20 cellular contexts compared by ENCODE assay signal in the genomic region with DNA sequence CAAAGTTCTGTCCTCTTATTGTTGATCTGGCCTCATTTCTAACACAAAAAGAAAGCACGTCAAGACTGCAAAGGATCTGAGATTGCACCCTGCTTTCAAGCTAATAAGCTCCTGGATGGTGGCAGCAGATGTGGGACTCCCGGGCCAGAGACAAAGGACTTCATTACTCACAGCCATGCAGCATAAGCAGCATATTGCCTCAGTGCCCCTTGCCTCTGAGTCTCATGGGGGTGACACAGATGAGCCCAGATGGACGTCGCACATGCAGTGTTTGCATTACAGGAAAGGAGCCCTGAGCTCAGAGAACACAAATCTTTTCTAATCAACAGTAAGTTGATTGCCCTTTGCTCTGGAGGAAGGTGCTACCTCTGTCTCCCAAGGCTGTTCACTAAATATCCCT.
DNase-seq lines count a peak whose midpoint lies in the region; ATAC-seq and TF ChIP-seq lines count a peak whose summit lies in the region.
"Had no signal": no experiment of that assay in that cellular context is flagged by ENCODE, and none has a peak within 500 bp of the region (broad histone marks: within the 10 kb centered on the region; RNA-seq: fewer than 3 reads in every experiment).

No MANE protein-coding gene starts in this region.

- no peak overlapping the region for H3K4me2 ChIP-seq in GM23338
- H3K4me2 ChIP-seq: A549; BLaER1 treated with 17β-estradiol and CSF1 and Interleukin-3, amounts not matched to agents 10 nM and 100 nM had no signal

- H3K27me3 ChIP-seq in GM23338 (ENCODE audit: insufficient read depth) (no peaks in the 10 kb centered on the region), endodermal cell (ENCODE audit: control insufficient read depth, insufficient read depth, low read length, poor library complexity, severe bottlenecking) (no peaks in the 10 kb centered on the region), lower lobe of right lung (ENCODE audit: low read depth) (no peaks in the 10 kb centered on the region)
- H3K27me3 ChIP-seq: BLaER1 treated with 17β-estradiol and CSF1 and Interleukin-3, amounts not matched to agents 10 nM and 100 nM had no signal

- H3K4me1 ChIP-seq in GM23338 (ENCODE audit: insufficient read depth) (no peaks in the 10 kb centered on the region), endodermal cell (ENCODE audit: control insufficient read depth, insufficient read depth, low read length) (peaks cover 17% of the 10 kb centered on the region), lower lobe of right lung (no peaks in the 10 kb centered on the region)
- H3K4me1 ChIP-seq: A549, Caco-2 had no signal

- no peak overlapping the region for H3K4me3 ChIP-seq in GM23338
- H3K4me3 ChIP-seq in endodermal cell (ENCODE audit: low read length): no peak overlapping the region
- H3K4me3 ChIP-seq in lower lobe of right lung: no peak overlapping the region
- H3K4me3 ChIP-seq: A549; BLaER1 treated with 17β-estradiol and CSF1 and Interleukin-3, amounts not matched to agents 10 nM and 100 nM had no signal

- no peak overlapping the region for H3K9ac ChIP-seq in endodermal cell (ENCODE audit: extremely low read depth, low read length, poor library complexity, severe bottlenecking)
- H3K9ac ChIP-seq: BLaER1 treated with 17β-estradiol and CSF1 and Interleukin-3, amounts not matched to agents 10 nM and 100 nM had no signal

- H2AFZ ChIP-seq in GM23338: 0 out of 2 replicates have a peak overlapping the region, but pooled peaks have one; percentile 24

- no peaks in the 10 kb centered on the region for H3F3A ChIP-seq in GM23338 (replicated peaks; ENCODE audit: low read depth)

- no peaks in the 10 kb centered on the region for H4K20me1 ChIP-seq in GM23338 (replicated peaks; ENCODE audit: insufficient read depth)
- H4K20me1 ChIP-seq: BLaER1 treated with 17β-estradiol and CSF1 and Interleukin-3, amounts not matched to agents 10 nM and 100 nM had no signal

- DNase-seq in DMS 273 (lab: John Stamatoyannopoulos, UW; ENCODE audit: unreplicated experiment) (peak; percentile 18), DMS 273 treated with DMSO at 0.1 percent for 48 hours (lab: John Stamatoyannopoulos, UW) (no peak), GM23338 (ENCODE audit: low spot score) (no peak), NCI-H82 treated with DMSO at 0.1 percent for 48 hours (lab: John Stamatoyannopoulos, UW; ENCODE audit: unreplicated experiment) (peak; percentile 32), endodermal cell (no peak), lower lobe of right lung (no peak)
- no peak for DNase-seq in stimulated activated naive CD4-positive, alpha-beta T cell (lab: John Stamatoyannopoulos, UW)
- DNase-seq: AML-193; Caco-2; Calu3; CD4-positive, alpha-beta T cell; CD8-positive, alpha-beta T cell; DMS79 treated with DMSO at 0.1 percent for 48 hours; GF-D8 had no signal

- H3K9me3 Mint-ChIP-seq in GM23338: peaks cover 25% of the 10 kb centered on the region
- peaks cover 30% of the 10 kb centered on the region for H3K9me3 Mint-ChIP-seq in endodermal cell

- intact Hi-C loops in lower lobe of right lung (cut with DNase I): no loop called here

- H3K27ac Mint-ChIP-seq in GM23338: no peak overlapping the region
- H3K27ac Mint-ChIP-seq in endodermal cell: peak overlapping the region; percentile 50
- H3K27ac Mint-ChIP-seq: B cell; CD4-positive, alpha-beta T cell; CD8-positive, alpha-beta T cell had no signal

- peaks cover 13% of the 10 kb centered on the region for H3K36me3 Mint-ChIP-seq in GM23338 (ENCODE audit: low read depth)
- H3K36me3 Mint-ChIP-seq in endodermal cell (ENCODE audit: low read depth): peaks cover 6% of the 10 kb centered on the region
- H3K36me3 Mint-ChIP-seq: CD8-positive, alpha-beta T cell had no signal

- ATAC-seq in GM23338 (no peak), lower lobe of right lung (no peak), HG03442 (IDR thresholded peaks at IDR 0.05; ENCODE audit: unreplicated experiment) (no peak)
- ATAC-seq: A549; CD8-positive, alpha-beta T cell had no signal

- no peak overlapping the region for H3K27ac ChIP-seq in GM23338 (ENCODE audit: low read depth)
- peak overlapping the region; percentile 59 for H3K27ac ChIP-seq in endodermal cell (ENCODE audit: low read depth, low read length)
- no peak overlapping the region for H3K27ac ChIP-seq in lower lobe of right lung
- H3K27ac ChIP-seq: 22Rv1; A549; BLaER1 treated with 17β-estradiol and CSF1 and Interleukin-3, amounts not matched to agents 10 nM and 100 nM; C4-2B had no signal

- no peaks in the 10 kb centered on the region for H3K79me2 ChIP-seq in GM23338 (replicated peaks; ENCODE audit: insufficient read depth)

- peaks cover 2% of the 10 kb centered on the region; the same call in 1 of the 2 replicates for H3K9me2 ChIP-seq in GM23338 (ENCODE audit: insufficient read depth)

- no peaks in the 10 kb centered on the region for H3K36me3 ChIP-seq in GM23338 (ENCODE audit: insufficient read depth)
- no peaks in the 10 kb centered on the region for H3K36me3 ChIP-seq in endodermal cell (ENCODE audit: control insufficient read depth, insufficient read depth, low read length)
- H3K36me3 ChIP-seq in lower lobe of right lung: no peaks in the 10 kb centered on the region
- H3K36me3 ChIP-seq: BLaER1 treated with 17β-estradiol and CSF1 and Interleukin-3, amounts not matched to agents 10 nM and 100 nM had no signal

- H3K9me3 ChIP-seq in endodermal cell (ENCODE audit: control insufficient read depth, low read length): peaks cover 18% of the 10 kb centered on the region
- no peaks in the 10 kb centered on the region for H3K9me3 ChIP-seq in lower lobe of right lung
- H3K9me3 ChIP-seq: Caco-2 had no signal

- WGBS in endodermal cell (ENCODE audit: insufficient coverage in 1 of 2, insufficient read length in 1 of 2), 2 experiments: 90 to 100% methylated on average over 1 to 4 of the region's 4 CpGs

- H3K27me3 Mint-ChIP-seq in GM23338 (ENCODE audit: insufficient read depth, low read depth, poor library complexity) (peaks cover 2% of the 10 kb centered on the region), endodermal cell (ENCODE audit: insufficient read depth) (no peaks in the 10 kb centered on the region)

- H3K4me1 Mint-ChIP-seq in GM23338: peaks cover 10% of the 10 kb centered on the region
- peaks cover 30% of the 10 kb centered on the region for H3K4me1 Mint-ChIP-seq in endodermal cell
- H3K4me1 Mint-ChIP-seq: B cell had no signal

- H3K4me3 Mint-ChIP-seq in GM23338: no peak overlapping the region
- no peak overlapping the region for H3K4me3 Mint-ChIP-seq in endodermal cell
- H3K4me3 Mint-ChIP-seq: B cell; CD4-positive, alpha-beta T cell; CD8-positive, alpha-beta T cell had no signal

- no peak for TF ChIP-seq CTCF in GM23338 (conservative IDR thresholded peaks at IDR 0.05; ENCODE audit: low read depth in 2 of 2)
- no peak for TF ChIP-seq CTCF in endodermal cell (conservative IDR thresholded peaks at IDR 0.05)
- no peak for TF ChIP-seq CTCF in lower lobe of right lung (IDR thresholded peaks at IDR 0.05)

TF ChIP-seq in GM23338, 12 proteins besides CTCF, POLR2A, EP300 and RAD21 (continues in another document):
- no peak for TF ChIP-seq EZH2phosphoT487 (IDR thresholded peaks at IDR 0.05; ENCODE audit: unreplicated experiment)
- TF ChIP-seq EZH2 (IDR thresholded peaks at IDR 0.05; ENCODE audit: low read depth, unreplicated experiment): no peak
- TF ChIP-seq JUNB (IDR thresholded peaks at IDR 0.05; ENCODE audit: unreplicated experiment): no peak
- no peak for TF ChIP-seq ZNF331 (CRISPR knock-in tag; IDR thresholded peaks at IDR 0.05; ENCODE audit: low read depth)
- TF ChIP-seq NANOG (IDR thresholded peaks at IDR 0.05; ENCODE audit: borderline replicate concordance): no peak
- no peak for TF ChIP-seq STAT1 (IDR thresholded peaks at IDR 0.05; ENCODE audit: unreplicated experiment)

Comparison
In these comparisons a context has a peak if more than half of its experiments do, and no peak if none do; other contexts are left out.
1. DNase-seq: peak in DMS 273 (single experiment) and NCI-H82 treated with DMSO at 0.1 percent for 48 hours (single experiment); none in DMS 273 treated with DMSO at 0.1 percent for 48 hours (single experiment), GM23338 (single experiment), endodermal cell (single experiment), lower lobe of right lung (single experiment) and stimulated activated naive CD4-positive, alpha-beta T cell (0 of 6).